ENCODE assay signal across 8 cellular contexts in genomic region chrX:14029039-14029424, GRCh38. TPM values are rescaled to one million over a fixed set of nuclear protein-coding genes. Genes with fewer than 3 reads are reported as not detected.
A peak's percentile ranks its signal among the peaks of the same experiment; 100 is the strongest.
DNase-seq lines count a peak whose midpoint lies in the region; ATAC-seq, FAIRE-seq and TF ChIP-seq lines count a peak whose summit lies in the region.

No MANE protein-coding gene starts in this region.

- peak overlapping the region; percentile 89 for H3K4me2 ChIP-seq in A549

- H3K27me3 ChIP-seq in HUES48 (ENCODE audit: control insufficient read depth, insufficient read depth, low read length) (no peaks in the 10 kb centered on the region), adipocyte (replicated peaks; ENCODE audit: control insufficient read depth, insufficient read depth, low read length) (no peaks in the 10 kb centered on the region), tibial artery (no peaks in the 10 kb centered on the region)

- peak; percentile 13 for FAIRE-seq in A549 (lab: Jason Lieb, UNC)

- no peak for ATAC-seq in A549
- no peak for ATAC-seq in HG03460 (IDR thresholded peaks at IDR 0.05; ENCODE audit: unreplicated experiment)
- ATAC-seq in HG02884 (IDR thresholded peaks at IDR 0.05; ENCODE audit: unreplicated experiment): no peak

- H3K9ac ChIP-seq in HUES48 (ENCODE audit: low read depth, low read length) (peak overlapping the region; percentile 85), adipocyte (ENCODE audit: low read length) (peak overlapping the region; percentile 96)

- no peak for TF ChIP-seq POLR2A in A549 (IDR thresholded peaks at IDR 0.05; ENCODE audit: low read length)

- H3K4me1 ChIP-seq in A549: peaks cover 25% of the 10 kb centered on the region
- H3K4me1 ChIP-seq in HUES48 (ENCODE audit: control insufficient read depth, insufficient read depth, low read length): peaks cover 52% of the 10 kb centered on the region
- H3K4me1 ChIP-seq in adipocyte (ENCODE audit: control insufficient read depth, insufficient read depth, low read length): peaks cover 31% of the 10 kb centered on the region
- H3K4me1 ChIP-seq in tibial artery: peaks cover 0 to 21% (median 8%) of the 10 kb centered on the region in 4 donors

- H3K4me3 ChIP-seq in A549: peak overlapping the region; percentile 87
- H3K4me3 ChIP-seq in HUES48 (ENCODE audit: low read depth, low read length): peak overlapping the region; percentile 69
- peak overlapping the region; percentile 90 for H3K4me3 ChIP-seq in adipocyte (ENCODE audit: low read length)
- H3K4me3 ChIP-seq in tibial artery: peak overlapping the region; percentile 56 to 58

- peak overlapping the region; percentile 94 to 97 for H3K27ac ChIP-seq in A549
- H3K27ac ChIP-seq in HUES48 (ENCODE audit: low read depth, low read length): peak overlapping the region; percentile 86
- peak overlapping the region; percentile 71 to 85 for H3K27ac ChIP-seq in tibial artery

- H3K9me3 ChIP-seq in A549: no peaks in the 10 kb centered on the region
- H3K9me3 ChIP-seq in HUES48 (ENCODE audit: control insufficient read depth, insufficient read depth, low read length): no peaks in the 10 kb centered on the region
- H3K9me3 ChIP-seq in adipocyte (ENCODE audit: control insufficient read depth, low read length): no peaks in the 10 kb centered on the region
- no peaks in the 10 kb centered on the region for H3K9me3 ChIP-seq in tibial artery

- WGBS in A549 (ENCODE audit: missing lambda C conversion rate): 2% methylated on average over 7 of the region's 7 CpGs

- CTCF ChIA-PET in A549 (lab: Yijun Ruan, JAX): interaction anchor here (1.1 to 2.1 kb wide), 7 partner anchors 278 to 1215 kb away, joined by 3 to 9 read pairs (median 4); no protein-coding TSS in a partner anchor

- TF ChIP-seq RAD21 in A549 (conservative IDR thresholded peaks at IDR 0.05 in 1 of 2, IDR thresholded peaks at IDR 0.05 in 1 of 2): no peak

- POLR2A ChIA-PET in A549 (lab: Yijun Ruan, JAX): interaction anchor here (0.6 to 2.3 kb wide), 10 partner anchors 36 to 1646 kb away, joined by 3 to 20 read pairs (median 4); partner anchors contain the start of genes OFD1, RAB9A and TRAPPC2

- H3K36me3 ChIP-seq in HUES48 (ENCODE audit: control insufficient read depth, insufficient read depth, low read length): no peaks in the 10 kb centered on the region; the same call in 1 of the 2 replicates
- H3K36me3 ChIP-seq in adipocyte (ENCODE audit: control insufficient read depth, insufficient read depth, low read length, severe bottlenecking): no peaks in the 10 kb centered on the region
- H3K36me3 ChIP-seq in tibial artery: no peaks in the 10 kb centered on the region

- intact Hi-C loops in tibial artery (cut with DNase I; ENCODE audit: low total_unique reads): no loop called here

- TF ChIP-seq EP300 in A549 (IDR thresholded peaks at IDR 0.05): no peak

- DNase-seq in A549 (ENCODE audit: low read depth in 1 of 2, low spot score in 1 of 2): no peak
- DNase-seq in adipocyte (ENCODE audit: low read depth): peak; percentile 22
- DNase-seq in kidney tubule cell (ENCODE audit: low spot score): peak; percentile 4
- DNase-seq in tibial artery: no peak
- no peak for DNase-seq in occipital lobe (lab: John Stamatoyannopoulos, UW)

- TF ChIP-seq CTCF in A549 (IDR thresholded peaks at IDR 0.05): no peak
- TF ChIP-seq CTCF in tibial artery (IDR thresholded peaks at IDR 0.05): no peak

TF ChIP-seq in A549, 52 proteins besides CTCF, POLR2A, EP300 and RAD21:
- TF ChIP-seq NPAS2 (CRISPR knock-in tag; IDR thresholded peaks at IDR 0.05; ENCODE audit: borderline replicate concordance) (no peak), SMC3 (IDR thresholded peaks at IDR 0.05) (no peak), CBX2 (IDR thresholded peaks at IDR 0.05; ENCODE audit: borderline replicate concordance, low read depth) (no peak), ELK1 (IDR thresholded peaks at IDR 0.05; ENCODE audit: low read depth, low read length) (no peak), TFCP2L1 (CRISPR knock-in tag; IDR thresholded peaks at IDR 0.05) (no peak), MAX (IDR thresholded peaks at IDR 0.05) (no peak), HDAC2 (IDR thresholded peaks at IDR 0.05) (no peak), ZFP36 (IDR thresholded peaks at IDR 0.05; ENCODE audit: borderline replicate concordance, partially characterized antibody) (no peak), CBX8 (IDR thresholded peaks at IDR 0.05) (no peak), RNF2 (IDR thresholded peaks at IDR 0.05; ENCODE audit: borderline replicate concordance, low read depth) (no peak), KDM1A (IDR thresholded peaks at IDR 0.05; ENCODE audit: low read depth) (no peak), ZSCAN20 (CRISPR knock-in tag; IDR thresholded peaks at IDR 0.05) (no peak), NFE2L2 (conservative IDR thresholded peaks at IDR 0.05; ENCODE audit: low read length) (no peak), MYC (IDR thresholded peaks at IDR 0.05; ENCODE audit: borderline replicate concordance, low read length) (no peak), GATA3 (IDR thresholded peaks at IDR 0.05; ENCODE audit: borderline replicate concordance) (no peak)
- TF ChIP-seq, protein P1, sequence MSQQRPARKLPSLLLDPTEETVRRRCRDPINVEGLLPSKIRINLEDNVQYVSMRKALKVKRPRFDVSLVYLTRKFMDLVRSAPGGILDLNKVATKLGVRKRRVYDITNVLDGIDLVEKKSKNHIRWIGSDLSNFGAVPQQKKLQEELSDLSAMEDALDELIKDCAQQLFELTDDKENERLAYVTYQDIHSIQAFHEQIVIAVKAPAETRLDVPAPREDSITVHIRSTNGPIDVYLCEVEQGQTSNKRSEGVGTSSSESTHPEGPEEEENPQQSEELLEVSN (IDR thresholded peaks at IDR 0.05; ENCODE audit: borderline replicate concordance, low read depth): no peak
- TF ChIP-seq, protein P2, sequence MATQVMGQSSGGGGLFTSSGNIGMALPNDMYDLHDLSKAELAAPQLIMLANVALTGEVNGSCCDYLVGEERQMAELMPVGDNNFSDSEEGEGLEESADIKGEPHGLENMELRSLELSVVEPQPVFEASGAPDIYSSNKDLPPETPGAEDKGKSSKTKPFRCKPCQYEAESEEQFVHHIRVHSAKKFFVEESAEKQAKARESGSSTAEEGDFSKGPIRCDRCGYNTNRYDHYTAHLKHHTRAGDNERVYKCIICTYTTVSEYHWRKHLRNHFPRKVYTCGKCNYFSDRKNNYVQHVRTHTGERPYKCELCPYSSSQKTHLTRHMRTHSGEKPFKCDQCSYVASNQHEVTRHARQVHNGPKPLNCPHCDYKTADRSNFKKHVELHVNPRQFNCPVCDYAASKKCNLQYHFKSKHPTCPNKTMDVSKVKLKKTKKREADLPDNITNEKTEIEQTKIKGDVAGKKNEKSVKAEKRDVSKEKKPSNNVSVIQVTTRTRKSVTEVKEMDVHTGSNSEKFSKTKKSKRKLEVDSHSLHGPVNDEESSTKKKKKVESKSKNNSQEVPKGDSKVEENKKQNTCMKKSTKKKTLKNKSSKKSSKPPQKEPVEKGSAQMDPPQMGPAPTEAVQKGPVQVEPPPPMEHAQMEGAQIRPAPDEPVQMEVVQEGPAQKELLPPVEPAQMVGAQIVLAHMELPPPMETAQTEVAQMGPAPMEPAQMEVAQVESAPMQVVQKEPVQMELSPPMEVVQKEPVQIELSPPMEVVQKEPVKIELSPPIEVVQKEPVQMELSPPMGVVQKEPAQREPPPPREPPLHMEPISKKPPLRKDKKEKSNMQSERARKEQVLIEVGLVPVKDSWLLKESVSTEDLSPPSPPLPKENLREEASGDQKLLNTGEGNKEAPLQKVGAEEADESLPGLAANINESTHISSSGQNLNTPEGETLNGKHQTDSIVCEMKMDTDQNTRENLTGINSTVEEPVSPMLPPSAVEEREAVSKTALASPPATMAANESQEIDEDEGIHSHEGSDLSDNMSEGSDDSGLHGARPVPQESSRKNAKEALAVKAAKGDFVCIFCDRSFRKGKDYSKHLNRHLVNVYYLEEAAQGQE (IDR thresholded peaks at IDR 0.05): no peak
- TF ChIP-seq, protein P3, sequence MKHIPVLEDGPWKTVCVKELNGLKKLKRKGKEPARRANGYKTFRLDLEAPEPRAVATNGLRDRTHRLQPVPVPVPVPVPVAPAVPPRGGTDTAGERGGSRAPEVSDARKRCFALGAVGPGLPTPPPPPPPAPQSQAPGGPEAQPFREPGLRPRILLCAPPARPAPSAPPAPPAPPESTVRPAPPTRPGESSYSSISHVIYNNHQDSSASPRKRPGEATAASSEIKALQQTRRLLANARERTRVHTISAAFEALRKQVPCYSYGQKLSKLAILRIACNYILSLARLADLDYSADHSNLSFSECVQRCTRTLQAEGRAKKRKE (CRISPR knock-in tag; IDR thresholded peaks at IDR 0.05; ENCODE audit: low read depth): no peak

RNA-seq across cellular contexts. Expression of gene GEMIN8, which starts 0.7 kb away (rescaled TPM):
- polyA plus RNA-seq in A549 (2011; rRNA removed): 21.8 and 27.5 TPM in 2 replicates
- 19.6 and 20.8 TPM in 2 replicates for polyA plus RNA-seq in A549 (2012; cell fraction: cytosol; rRNA removed)
- polyA plus RNA-seq in A549 (2012; cell fraction: nucleus; rRNA removed): 23.3 and 23.7 TPM in 2 replicates
- 13.9 to 15.9 TPM (median 14.2 TPM) in 3 replicates for polyA plus RNA-seq in A549 (2017; fragmentation: RNase III; extraction: RNeasy Plus Mini Kit Qiagen cat#74134 plus additional on column Dnase treatment)
- 19.1 and 23.6 TPM in 2 replicates for polyA minus RNA-seq in A549 (2011; rRNA and poly(A)+ RNA removed)
- total RNA-seq in occipital lobe: 18.1 TPM

Comparison
In these comparisons a context has a peak if more than half of its experiments do, and no peak if none do; other contexts are left out.
1. DNase-seq: peak in adipocyte (single experiment) and kidney tubule cell (single experiment); none in A549 (0 of 2), tibial artery (0 of 2) and occipital lobe (single experiment).
2. Peak in every context shown above with its lines, with median percentiles within 50 percentile points of each other: H3K27ac ChIP-seq and H3K4me3 ChIP-seq.